In genomic region chr1:75135829-75136142, GRCh38 we compare ENCODE assay signal across 1 cellular context.
TF ChIP-seq lines count a peak whose summit lies in the region.

No MANE protein-coding gene starts in this region.

TF ChIP-seq in WTC11, 78 proteins besides CTCF, POLR2A, EP300 and RAD21 (continued from another document):
- TF ChIP-seq ARID4B (CRISPR knock-in tag; IDR thresholded peaks at IDR 0.05; ENCODE audit: borderline replicate concordance), result no peak
- TF ChIP-seq ATF6 (CRISPR knock-in tag; IDR thresholded peaks at IDR 0.05), result no peak
- TF ChIP-seq TEAD4 (CRISPR knock-in tag; IDR thresholded peaks at IDR 0.05), result no peak
- no peak for TF ChIP-seq GABPB1 (CRISPR knock-in tag; IDR thresholded peaks at IDR 0.05)
